Comparison of ENCODE assay signal across 8 cellular contexts in genomic region chr18:79951545-79952456, GRCh38. TPM values are rescaled to one million over a fixed set of nuclear protein-coding genes. Genes with fewer than 3 reads are reported as not detected.
DNase-seq lines count a peak whose midpoint lies in the region; ATAC-seq lines count a peak whose summit lies in the region.

Gene SLC66A2 (minus strand): TSS chr18:79951653. CDS start chr18:79950926, 727 bp downstream.

- ATAC-seq in HG02981 (IDR thresholded peaks at IDR 0.05; ENCODE audit: unreplicated experiment): peak; percentile 82

- DNase-seq in NCI-H524 (lab: John Stamatoyannopoulos, UW): peak; percentile 45 to 74
- no peak for DNase-seq in NCI-H524 treated with DMSO at 0.1 percent for 48 hours (lab: John Stamatoyannopoulos, UW)
- peak; percentile 72 for DNase-seq in NCI-H2227 treated with DMSO at 0.1 percent for 48 hours (lab: John Stamatoyannopoulos, UW)
- DNase-seq in activated CD4-positive, alpha-beta T cell treated with anti-CD3 and anti-CD28 coated beads for 1 hour: peak; percentile 91
- DNase-seq in cerebellum (ENCODE audit: low spot score): peak; percentile 96
- DNase-seq in kidney tubule cell (ENCODE audit: low spot score): peak; percentile 87
- DNase-seq in stimulated activated CD4-positive, alpha-beta T cell treated with anti-CD3 and anti-CD28 coated beads, Interleukin-1b, Interleukin-23, amount 100 ng/mL, for 24 hours (ENCODE audit: low read depth in 4 of 4, low spot score in 1 of 4): peak; percentile 91 to 98 (median 94)

RNA-seq across cellular contexts. Expression of gene SLC66A2, which starts in this region (rescaled TPM):
- 26.4 TPM for total RNA-seq in cerebellum
